ENCODE assay signal across 20 cellular contexts in the genomic region with DNA sequence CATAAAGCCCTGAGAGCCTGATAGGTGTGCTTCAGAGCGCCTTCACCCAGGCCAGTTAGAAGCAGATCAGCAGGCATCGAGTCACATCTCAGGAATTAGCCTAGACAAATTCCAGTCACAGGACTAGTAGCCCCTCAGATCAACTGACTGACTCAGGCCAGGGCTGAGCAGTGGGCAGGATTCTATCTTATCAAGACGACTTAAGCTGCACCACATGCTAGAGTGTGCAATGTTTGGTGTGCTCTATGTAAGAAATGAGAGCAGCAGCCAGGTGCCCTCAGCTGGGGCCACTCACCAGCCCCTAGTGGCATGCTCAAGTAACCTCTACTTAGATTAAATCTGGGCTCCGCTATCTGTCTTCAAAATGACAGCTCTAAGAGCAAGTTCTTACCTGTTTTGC. TPM values are rescaled to one million over a fixed set of nuclear protein-coding genes. Genes with fewer than 3 reads are reported as not detected.
A peak's percentile ranks its signal among the peaks of the same experiment; 100 is the strongest.
DNase-seq lines count a peak whose midpoint lies in the region; ATAC-seq and TF ChIP-seq lines count a peak whose summit lies in the region.
"Had no signal": no experiment of that assay in that cellular context is flagged by ENCODE, and none has a peak within 500 bp of the region (broad histone marks: within the 10 kb centered on the region; RNA-seq: fewer than 3 reads in every experiment).

No MANE protein-coding gene starts in this region.

- no peak overlapping the region for H3K56ac ChIP-seq in IMR-90 (ENCODE audit: extremely low read depth, insufficient read depth, low read length)

- no peak overlapping the region for H3K18ac ChIP-seq in IMR-90 (ENCODE audit: low read depth, low read length)

- H3K27me3 ChIP-seq in IMR-90 (ENCODE audit: control insufficient read depth, insufficient read depth, low read length) (no peaks in the 10 kb centered on the region), brain microvascular endothelial cell (replicated peaks) (no peaks in the 10 kb centered on the region)
- H3K27me3 ChIP-seq: cardiac muscle cell, heart left ventricle had no signal

- POLR2A ChIA-PET in IMR-90 (lab: Charles Lee; ENCODE audit: unreplicated experiment), result no interaction called here

- ATAC-seq in IMR-90 (ENCODE audit: low read depth) (peak; percentile 77), Right ventricle myocardium superior (ENCODE audit: poor library complexity) (no peak), GM18511 (IDR thresholded peaks at IDR 0.05; ENCODE audit: unreplicated experiment) (no peak), HG03139 (IDR thresholded peaks at IDR 0.05; ENCODE audit: unreplicated experiment) (no peak)
- ATAC-seq: heart left ventricle, sciatic nerve had no signal

- H4K5ac ChIP-seq in IMR-90 (ENCODE audit: low read depth, low read length), result no peak overlapping the region

- no peak overlapping the region for H2AFZ ChIP-seq in IMR-90 (replicated peaks; ENCODE audit: low read length, poor library complexity)

- H3K9me1 ChIP-seq in IMR-90 (ENCODE audit: insufficient read depth, low read length), result peaks cover 3% of the 10 kb centered on the region; the same call in 1 of the 2 replicates

- no peak overlapping the region for H3K4me2 ChIP-seq in IMR-90 (ENCODE audit: low read depth, low read length)

- no peak overlapping the region for H3K4me3 ChIP-seq in IMR-90 (ENCODE audit: insufficient read depth, low read depth, low read length)
- no peak overlapping the region for H3K4me3 ChIP-seq in brain microvascular endothelial cell (ENCODE audit: low read depth, low read length)
- H3K4me3 ChIP-seq: cardiac muscle cell, heart left ventricle had no signal

- TF ChIP-seq CTCF in IMR-90 (conservative IDR thresholded peaks at IDR 0.05; ENCODE audit: low read depth, low read length), result peak; percentile 12; the same call in 1 of the 2 replicates
- TF ChIP-seq CTCF in brain microvascular endothelial cell (IDR thresholded peaks at IDR 0.05; ENCODE audit: low read depth, low read length, missing control alignments), result peak; percentile 40

- H3K36me3 ChIP-seq in IMR-90 (ENCODE audit: control insufficient read depth, insufficient read depth, low read length), result peaks cover 7% of the 10 kb centered on the region
- H3K36me3 ChIP-seq in brain microvascular endothelial cell (replicated peaks), result peaks cover under 1% of the 10 kb centered on the region

- DNase-seq in ELF-1 (ENCODE audit: low read depth, low spot score), result peak; percentile 58
- peak; percentile 75 for DNase-seq in IMR-90
- peak; percentile 55 for DNase-seq in brain microvascular endothelial cell
- DNase-seq in mesenteric fat pad (ENCODE audit: low spot score), result peak; percentile 14
- no peak for DNase-seq in Right ventricle myocardium superior
- no peak for DNase-seq in stimulated activated naive CD4-positive, alpha-beta T cell (lab: John Stamatoyannopoulos, UW)
- DNase-seq: activated naive CD4-positive, alpha-beta T cell; C1 segment of cervical spinal cord; DMS79 treated with DMSO at 0.1 percent for 48 hours; GOT3; heart left ventricle; NCI-H2029 treated with DMSO at 0.1 percent for 48 hours; NK-92 treated with Interleukin-12 subunit alpha and Interleukin-12 subunit beta, amount 100 ng/mL, for 24 hours; stimulated activated naive CD4-positive, alpha-beta T cell treated with Interleukin-2 at 50 U/mL for 16 hours had no signal

- H3K9me3 ChIP-seq in IMR-90 (ENCODE audit: control insufficient read depth, insufficient read depth, low read length), result no peaks in the 10 kb centered on the region
- H3K9me3 ChIP-seq: heart left ventricle had no signal

- H3K4me1 ChIP-seq in IMR-90 (ENCODE audit: control insufficient read depth, insufficient read depth, low read length), result no peaks in the 10 kb centered on the region; the same call in 1 of the 2 replicates
- H3K4me1 ChIP-seq: heart left ventricle had no signal

- H2BK15ac ChIP-seq in IMR-90 (ENCODE audit: low read depth, low read length), result no peak overlapping the region

- no peak overlapping the region for H3K23ac ChIP-seq in IMR-90 (ENCODE audit: low read depth, low read length)

- H4K91ac ChIP-seq in IMR-90 (ENCODE audit: insufficient read depth, low read depth, low read length), result no peak overlapping the region

- no peak overlapping the region for H3K27ac ChIP-seq in IMR-90 (ENCODE audit: insufficient read depth, low read length)
- no peak overlapping the region for H3K27ac ChIP-seq in brain microvascular endothelial cell
- H3K27ac ChIP-seq: cardiac muscle cell, heart left ventricle had no signal

- no peak for TF ChIP-seq POLR2A in IMR-90 (IDR thresholded peaks at IDR 0.05; ENCODE audit: low read depth, low read length)

- no peak overlapping the region for H2AK5ac ChIP-seq in IMR-90 (ENCODE audit: low read depth, low read length)

- H3K4ac ChIP-seq in IMR-90 (ENCODE audit: low read depth, low read length), result no peak overlapping the region

- no peak overlapping the region for H3K14ac ChIP-seq in IMR-90 (replicated peaks; ENCODE audit: low read depth, low read length)

- H2BK5ac ChIP-seq in IMR-90 (ENCODE audit: low read depth, low read length, poor library complexity, severe bottlenecking), result no peak overlapping the region

- no peak overlapping the region for H3K9ac ChIP-seq in IMR-90 (ENCODE audit: low read depth, low read length)

- H4K8ac ChIP-seq in IMR-90 (ENCODE audit: low read depth in 2 of 2, low read length in 2 of 2), result no peak overlapping the region

- TF ChIP-seq RAD21 in IMR-90 (IDR thresholded peaks at IDR 0.05; ENCODE audit: low read length), result no peak

- no peak overlapping the region for H2BK20ac ChIP-seq in IMR-90 (ENCODE audit: low read depth, low read length)

- no peaks in the 10 kb centered on the region; a peak in 1 of 4 replicates for H3K79me1 ChIP-seq in IMR-90 (ENCODE audit: low read depth in 1 of 2, low read length in 2 of 2)

- in situ Hi-C loops in IMR-90 (cut with MboI; ENCODE audit: low sequenced_read_pairs), result loop anchor here (10.0 kb wide), 1 partner anchor 254 kb away; no protein-coding TSS in a partner anchor
- in situ Hi-C loops in brain microvascular endothelial cell (cut with HindIII; ENCODE audit: low pct_ligation_motif_present, low sequenced_read_pairs), result no loop called here

- no peak overlapping the region for H2BK120ac ChIP-seq in IMR-90 (ENCODE audit: low read depth, low read length)

- H2AK9ac ChIP-seq in IMR-90 (replicated peaks; ENCODE audit: low read depth, low read length, poor library complexity), result no peak overlapping the region

- BruUV-seq in IMR-90 (replicated peaks; lab: Mats Ljungman, UMichigan), result no TSS peak

- WGBS in IMR-90 (ENCODE audit: extremely low coverage in 2 of 2, insufficient read length in 1 of 2), 2 experiments, result 100% methylated on average over 1 of the region's 4 CpGs; no CpG with 5 or more reads in 1 of the 2 experiments

- dilution Hi-C loops in IMR-90 (cut with HindIII; ENCODE audit: low sequenced_read_pairs, unreplicated experiment), result no loop called here

- no peaks in the 10 kb centered on the region for H4K20me1 ChIP-seq in IMR-90 (ENCODE audit: insufficient read depth, low read length)

- intact Hi-C loops in IMR-90 (cut with micrococcal nuclease) (no loop called here), Right ventricle myocardium superior (cut with DNase I) (no loop called here)

- CTCF ChIA-PET in IMR-90 (lab: Yijun Ruan, JAX), result interaction anchor here (1.4 kb wide), 1 partner anchor 25 kb away, joined by 4 read pairs; no protein-coding TSS in a partner anchor

TF ChIP-seq in IMR-90, 13 proteins besides CTCF, POLR2A, EP300 and RAD21:
- TF ChIP-seq CEBPB (IDR thresholded peaks at IDR 0.05; ENCODE audit: low read depth, low read length) (no peak), MXI1 (IDR thresholded peaks at IDR 0.05; ENCODE audit: borderline replicate concordance, low read depth, low read length) (no peak), BHLHE40 (IDR thresholded peaks at IDR 0.05; ENCODE audit: low read depth, low read length) (no peak; the same call in 1 of the 2 replicates), SMC3 (IDR thresholded peaks at IDR 0.05; ENCODE audit: low read depth, low read length) (no peak), FOS (IDR thresholded peaks at IDR 0.05; ENCODE audit: low read depth, low read length) (no peak), RFX5 (IDR thresholded peaks at IDR 0.05; ENCODE audit: low read depth, low read length) (no peak)
- TF ChIP-seq, protein P1, sequence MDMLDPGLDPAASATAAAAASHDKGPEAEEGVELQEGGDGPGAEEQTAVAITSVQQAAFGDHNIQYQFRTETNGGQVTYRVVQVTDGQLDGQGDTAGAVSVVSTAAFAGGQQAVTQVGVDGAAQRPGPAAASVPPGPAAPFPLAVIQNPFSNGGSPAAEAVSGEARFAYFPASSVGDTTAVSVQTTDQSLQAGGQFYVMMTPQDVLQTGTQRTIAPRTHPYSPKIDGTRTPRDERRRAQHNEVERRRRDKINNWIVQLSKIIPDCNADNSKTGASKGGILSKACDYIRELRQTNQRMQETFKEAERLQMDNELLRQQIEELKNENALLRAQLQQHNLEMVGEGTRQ (IDR thresholded peaks at IDR 0.05; ENCODE audit: low read depth, low read length), result no peak

RNA-seq across cellular contexts. Expression of gene NGB, which starts 19.7 kb away (rescaled TPM):
- not detected in 2 replicates for total RNA-seq in IMR-90 (2012; rRNA removed)
- polyA plus RNA-seq in IMR-90 (2012; rRNA removed), result not detected in 2 replicates
- polyA plus RNA-seq in IMR-90 (2012; cell fraction: cytosol; rRNA removed), result not detected in 2 replicates
- not detected in 2 replicates for polyA plus RNA-seq in IMR-90 (2012; cell fraction: nucleus; rRNA removed; ENCODE audit: low replicate concordance)
- total RNA-seq in mesenteric fat pad, result not detected
- total RNA-seq in Right ventricle myocardium superior, result not detected
- total RNA-seq: heart left ventricle; liver; natural killer cell treated with Interleukin-12 subunit alpha and Interleukin-12 subunit beta and Interleukin-15 and Interleukin-18, amount 100 ng/mL, for 72 hours; sciatic nerve had no signal
- polyA plus RNA-seq: cardiac muscle cell, heart left ventricle, liver had no signal

RNA-seq across cellular contexts. Expression of gene POMT2, which starts 30.0 kb away (rescaled TPM):
- total RNA-seq in IMR-90 (2012; rRNA removed) (5.8 and 6.5 TPM in 2 replicates), mesenteric fat pad (27.2 TPM), Right ventricle myocardium superior (19.7 TPM)
- 13.0 and 13.1 TPM in 2 replicates for polyA plus RNA-seq in IMR-90 (2012; rRNA removed)
- polyA plus RNA-seq in IMR-90 (2012; cell fraction: cytosol; rRNA removed), result 7.4 and 9.6 TPM in 2 replicates
- polyA plus RNA-seq in IMR-90 (2012; cell fraction: nucleus; rRNA removed; ENCODE audit: low replicate concordance), result 40.0 and 47.7 TPM in 2 replicates

RNA-seq across cellular contexts. Expression of gene GSTZ1, which starts 30.1 kb away (rescaled TPM):
- total RNA-seq in IMR-90 (2012; rRNA removed) (25.0 and 29.0 TPM in 2 replicates), mesenteric fat pad (12.0 TPM), Right ventricle myocardium superior (14.9 TPM)
- 19.3 and 19.4 TPM in 2 replicates for polyA plus RNA-seq in IMR-90 (2012; rRNA removed)
- 18.3 and 23.3 TPM in 2 replicates for polyA plus RNA-seq in IMR-90 (2012; cell fraction: cytosol; rRNA removed)
- polyA plus RNA-seq in IMR-90 (2012; cell fraction: nucleus; rRNA removed; ENCODE audit: low replicate concordance), result 16.0 and 20.6 TPM in 2 replicates

Comparison
In these comparisons a context has a peak if more than half of its experiments do, and no peak if none do; other contexts are left out.
1. DNase-seq: peak in ELF-1 (single experiment), IMR-90 (single experiment), brain microvascular endothelial cell (single experiment) and mesenteric fat pad (single experiment); none in Right ventricle myocardium superior (single experiment) and stimulated activated naive CD4-positive, alpha-beta T cell (0 of 6).